Comparison of ENCODE assay signal across 1 cellular context in genomic region chr12:122752464-122753212, GRCh38.
TF ChIP-seq lines count a peak whose summit lies in the region.

Gene DENR (plus strand): TSS chr12:122752824. CDS start chr12:122753702, 878 bp downstream.

TF ChIP-seq in HepG2, 621 proteins besides CTCF, POLR2A, EP300 and RAD21 (continued from another document and continues in another):
- TF ChIP-seq MTERF4 (CRISPR knock-in tag; IDR thresholded peaks at IDR 0.05) (peak; percentile 90; the same call in 1 of the 2 replicates), GATAD1 (CRISPR knock-in tag; IDR thresholded peaks at IDR 0.05) (peak; percentile 92), ZNF256 (CRISPR knock-in tag; conservative IDR thresholded peaks at IDR 0.05) (0 out of 2 replicates have a peak, but pooled peaks have one; percentile 43), ELF4 (CRISPR knock-in tag; IDR thresholded peaks at IDR 0.05; ENCODE audit: borderline replicate concordance) (peak; percentile 71; the same call in 1 of the 2 replicates), SP5 (CRISPR knock-in tag; IDR thresholded peaks at IDR 0.05; ENCODE audit: borderline replicate concordance, low read depth) (peak; percentile 95), MYPOP (CRISPR knock-in tag; IDR thresholded peaks at IDR 0.05) (peak; percentile 89), YEATS2 (CRISPR knock-in tag; IDR thresholded peaks at IDR 0.05; ENCODE audit: borderline replicate concordance) (peak; percentile 100), ATF6 (CRISPR knock-in tag; conservative IDR thresholded peaks at IDR 0.05) (peak; percentile 87), ZNF142 (CRISPR knock-in tag; IDR thresholded peaks at IDR 0.05) (no peak), U2AF2 (IDR thresholded peaks at IDR 0.05; ENCODE audit: low read depth, low read length) (no peak), CREM (IDR thresholded peaks at IDR 0.05) (peak; percentile 26; the same call in 1 of the 2 replicates), CREM (CRISPR knock-in tag; IDR thresholded peaks at IDR 0.05) (no peak), CCAR2 (optimal IDR thresholded peaks at IDR 0.05; ENCODE audit: low read depth, low read length) (peak; percentile 7), HES4 (CRISPR knock-in tag; IDR thresholded peaks at IDR 0.05; ENCODE audit: borderline replicate concordance) (peak; percentile 71; the same call in 1 of the 2 replicates), SIX1 (CRISPR knock-in tag; IDR thresholded peaks at IDR 0.05; ENCODE audit: borderline replicate concordance) (no peak), KMT2A (CRISPR knock-in tag; IDR thresholded peaks at IDR 0.05) (peak; percentile 97), SMAD3 (CRISPR knock-in tag; IDR thresholded peaks at IDR 0.05) (peak; percentile 87; the same call in 1 of the 2 replicates), ZFP90 (CRISPR knock-in tag; IDR thresholded peaks at IDR 0.05; ENCODE audit: borderline replicate concordance) (peak; percentile 66; the same call in 1 of the 2 replicates), TCF7L2 (IDR thresholded peaks at IDR 0.05; ENCODE audit: low read depth, low read length) (no peak), TEAD2 (CRISPR knock-in tag; IDR thresholded peaks at IDR 0.05) (no peak), ZNF230 (CRISPR knock-in tag; IDR thresholded peaks at IDR 0.05) (no peak), ZBED4 (CRISPR knock-in tag; IDR thresholded peaks at IDR 0.05; ENCODE audit: borderline replicate concordance) (no peak), ZNF720 (CRISPR knock-in tag; IDR thresholded peaks at IDR 0.05) (no peak), ATRX (CRISPR knock-in tag; IDR thresholded peaks at IDR 0.05; ENCODE audit: borderline replicate concordance) (no peak), ZNF562 (CRISPR knock-in tag; IDR thresholded peaks at IDR 0.05; ENCODE audit: borderline replicate concordance) (no peak), SALL1 (CRISPR knock-in tag; IDR thresholded peaks at IDR 0.05) (peak; percentile 88), ZNF138 (CRISPR knock-in tag; IDR thresholded peaks at IDR 0.05; ENCODE audit: low read depth) (no peak), TEF (CRISPR knock-in tag; IDR thresholded peaks at IDR 0.05) (0 out of 2 replicates have a peak, but pooled peaks have one; percentile 17), ATF3 (CRISPR knock-in tag; IDR thresholded peaks at IDR 0.05) (no peak), TERF1 (CRISPR knock-in tag; IDR thresholded peaks at IDR 0.05) (no peak), XBP1 (CRISPR knock-in tag; IDR thresholded peaks at IDR 0.05) (peak; percentile 43; the same call in 1 of the 2 replicates), ZNF30 (CRISPR knock-in tag; IDR thresholded peaks at IDR 0.05) (no peak), ZFYVE20 (CRISPR knock-in tag; IDR thresholded peaks at IDR 0.05; ENCODE audit: borderline replicate concordance, low read depth) (no peak), RXRB (CRISPR knock-in tag; IDR thresholded peaks at IDR 0.05; ENCODE audit: borderline replicate concordance) (peak; percentile 78), SRSF9 (IDR thresholded peaks at IDR 0.05; ENCODE audit: borderline replicate concordance, insufficient read depth, low read depth, low read length, poor library complexity, severe bottlenecking) (no peak), KLF16 (CRISPR knock-in tag; IDR thresholded peaks at IDR 0.05) (peak; percentile 89 to 98; a peak in 3 of 4 replicates), NFYB (CRISPR knock-in tag; IDR thresholded peaks at IDR 0.05) (peak; percentile 50; the same call in 1 of the 2 replicates), JUND (CRISPR knock-in tag; IDR thresholded peaks at IDR 0.05) (no peak), RFXAP (CRISPR knock-in tag; IDR thresholded peaks at IDR 0.05; ENCODE audit: borderline replicate concordance) (peak; percentile 66; the same call in 1 of the 2 replicates), ZNF616 (CRISPR knock-in tag; IDR thresholded peaks at IDR 0.05; ENCODE audit: low read depth) (peak; percentile 34; the same call in 1 of the 2 replicates), ZNF839 (CRISPR knock-in tag; IDR thresholded peaks at IDR 0.05; ENCODE audit: borderline replicate concordance) (no peak), GABPB1 (CRISPR knock-in tag; IDR thresholded peaks at IDR 0.05) (peak; percentile 94), ZNF713 (CRISPR knock-in tag; IDR thresholded peaks at IDR 0.05) (no peak), HNF4G (IDR thresholded peaks at IDR 0.05; ENCODE audit: borderline replicate concordance, low read depth, low read length) (no peak; the same call in 1 of the 2 replicates), HNF4G (CRISPR knock-in tag; IDR thresholded peaks at IDR 0.05; ENCODE audit: borderline replicate concordance, low read depth) (0 out of 2 replicates have a peak, but pooled peaks have one; percentile 45), DNMT3B (CRISPR knock-in tag; conservative IDR thresholded peaks at IDR 0.05) (no peak), ZNF629 (CRISPR knock-in tag; conservative IDR thresholded peaks at IDR 0.05) (0 out of 2 replicates have a peak, but pooled peaks have one; percentile 39), ZNF329 (CRISPR knock-in tag; IDR thresholded peaks at IDR 0.05; ENCODE audit: low read depth) (0 out of 2 replicates have a peak, but pooled peaks have one; percentile 22), ZNF260 (CRISPR knock-in tag; IDR thresholded peaks at IDR 0.05; ENCODE audit: borderline replicate concordance, low read depth) (no peak)
- TF ChIP-seq, protein P1, sequence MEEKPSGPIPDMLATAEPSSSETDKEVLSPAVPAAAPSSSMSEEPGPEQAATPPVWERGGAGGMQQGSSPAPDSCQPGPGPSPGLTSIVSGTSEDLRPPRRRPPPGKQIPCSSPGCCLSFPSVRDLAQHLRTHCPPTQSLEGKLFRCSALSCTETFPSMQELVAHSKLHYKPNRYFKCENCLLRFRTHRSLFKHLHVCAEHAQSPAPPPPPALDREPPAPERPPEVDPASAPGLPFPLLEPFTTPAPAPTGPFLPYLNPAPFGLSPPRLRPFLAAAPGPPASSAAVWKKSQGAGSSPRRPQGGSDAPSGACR (CRISPR knock-in tag; IDR thresholded peaks at IDR 0.05), result 0 out of 2 replicates have a peak, but pooled peaks have one; percentile 24
